In the genomic region with DNA sequence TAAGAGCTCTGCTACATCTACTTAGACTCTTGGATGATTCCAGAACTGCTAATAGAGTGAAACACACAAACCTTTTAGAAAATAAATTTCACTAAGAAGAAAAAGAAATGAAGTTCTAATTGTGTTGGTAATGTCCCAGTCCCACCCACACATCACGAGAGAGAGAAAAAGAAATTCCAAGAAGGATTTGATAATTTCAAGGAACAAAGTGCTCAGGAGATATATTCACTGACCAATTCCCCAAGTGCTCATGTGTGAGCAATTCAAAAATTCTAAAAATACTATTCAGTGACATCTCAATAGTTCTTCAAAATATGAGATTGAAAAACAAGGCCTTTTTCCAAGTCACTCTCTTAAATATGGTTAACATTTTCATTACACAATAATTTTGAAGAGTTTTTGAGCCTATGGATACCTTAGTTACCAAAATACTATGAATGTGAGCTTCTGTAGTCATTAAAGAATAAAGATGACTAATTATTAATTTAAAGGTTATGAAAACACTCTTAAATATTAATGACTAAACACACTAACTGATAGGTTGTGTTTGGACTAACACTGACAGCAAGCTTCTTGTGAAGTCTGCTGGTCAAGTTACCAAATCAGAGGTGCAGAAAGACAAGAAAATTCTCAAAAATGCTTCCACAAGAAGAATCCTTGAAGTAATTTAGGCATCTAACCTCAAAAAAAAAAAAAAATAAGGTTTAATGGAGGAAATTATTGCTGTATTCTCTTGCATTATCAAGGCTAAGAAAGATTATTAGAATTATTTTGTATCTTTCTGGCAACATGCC, we compare ENCODE assay signal across 16 cellular contexts.
DNase-seq lines count a peak whose midpoint lies in the region; ATAC-seq, FAIRE-seq and TF ChIP-seq lines count a peak whose summit lies in the region.
"Had no signal": no experiment of that assay in that cellular context is flagged by ENCODE, and none has a peak within 500 bp of the region (broad histone marks: within the 10 kb centered on the region; RNA-seq: fewer than 3 reads in every experiment).

No MANE protein-coding gene starts in this region.

- peak overlapping the region; percentile 19 for H3K27ac Mint-ChIP-seq in progenitor cell of endocrine pancreas

- intact Hi-C loops in endothelial cell of umbilical vein (cut with micrococcal nuclease), result loop anchor here (5.0 kb wide), 1 partner anchor 51 kb away; no protein-coding TSS in a partner anchor
- intact Hi-C loops in transverse colon (cut with DNase I; ENCODE audit: low total_unique reads), result no loop called here
- intact Hi-C loops in esophagus muscularis mucosa (cut with DNase I), result no loop called here
- intact Hi-C loops in testis (cut with DNase I; ENCODE audit: low total_unique reads), result no loop called here

- H3K27ac ChIP-seq in endothelial cell of umbilical vein (ENCODE audit: insufficient read depth, low read depth, low read length) (peak overlapping the region; percentile 79), transverse colon (peak overlapping the region in 2 of 4 donors; percentile 70 to 76), esophagus muscularis mucosa (replicated peaks in 1 of 4) (no peak overlapping the region), testis (no peak overlapping the region)
- H3K27ac ChIP-seq: C4-2B, SK-N-MC had no signal

- H3K4me1 ChIP-seq in endothelial cell of umbilical vein (ENCODE audit: control insufficient read depth, extremely low read depth, insufficient read depth, low read length), result peaks cover 24% of the 10 kb centered on the region
- peaks cover 3 to 24% (median 16%) of the 10 kb centered on the region in 4 donors for H3K4me1 ChIP-seq in transverse colon
- peaks cover 0 to 8% (median 7%) of the 10 kb centered on the region in 4 donors for H3K4me1 ChIP-seq in esophagus muscularis mucosa
- H3K4me1 ChIP-seq in testis, result peaks cover 11% of the 10 kb centered on the region
- H3K4me1 ChIP-seq: HAP-1 had no signal

- in situ Hi-C loops in transverse colon (cut with MboI; ENCODE audit: low pct_ligation_motif_present in 1 of 4, low pct_unique_long_range_greater_than_20kb in 1 of 4, low sequenced_read_pairs in 3 of 4), result no loop called here

- peak overlapping the region; percentile 21 for H3K9ac ChIP-seq in endothelial cell of umbilical vein (replicated peaks; ENCODE audit: extremely low read depth, insufficient read depth, low read length)

- H3K4me1 Mint-ChIP-seq in progenitor cell of endocrine pancreas (ENCODE audit: low read depth), result peaks cover 28% of the 10 kb centered on the region

- CTCF ChIA-PET in endothelial cell of umbilical vein (lab: Charles Lee), result interaction anchor here (0.7 to 3.5 kb wide), 9 partner anchors 13 to 152 kb away, joined by 3 to 20 read pairs (median 6); no protein-coding TSS in a partner anchor

- H3K27me3 ChIP-seq in endothelial cell of umbilical vein (ENCODE audit: control insufficient read depth in 2 of 2, insufficient read depth in 2 of 2, low read length in 2 of 2), result no peaks in the 10 kb centered on the region
- no peaks in the 10 kb centered on the region for H3K27me3 ChIP-seq in transverse colon
- H3K27me3 ChIP-seq in esophagus muscularis mucosa, result no peaks in the 10 kb centered on the region
- no peaks in the 10 kb centered on the region for H3K27me3 ChIP-seq in testis

- H3K4me3 ChIP-seq in endothelial cell of umbilical vein (replicated peaks in 1 of 3; ENCODE audit: insufficient read depth in 1 of 3, low read depth in 1 of 3, low read length in 3 of 3) (peak overlapping the region in 1 of 3 experiments; percentile 14), transverse colon (no peak overlapping the region), esophagus muscularis mucosa (no peak overlapping the region), testis (no peak overlapping the region)
- H3K4me3 ChIP-seq: HAP-1, SK-N-MC had no signal

- WGBS in transverse colon (ENCODE audit: low coverage in 1 of 2), 2 donors, result 40 to 90% methylated on average over 1 of the region's 1 CpG
- 45% methylated on average over 1 of the region's 1 CpG for WGBS in esophagus muscularis mucosa
- WGBS in testis, 2 donors, result 32 to 62% methylated on average over 1 of the region's 1 CpG

- no peaks in the 10 kb centered on the region for H3K27me3 Mint-ChIP-seq in progenitor cell of endocrine pancreas

- H3K4me3 Mint-ChIP-seq in progenitor cell of endocrine pancreas (ENCODE audit: low read depth), result no peak overlapping the region

- no peak for FAIRE-seq in endothelial cell of umbilical vein (lab: Jason Lieb, UNC)

- DNase-seq in OCI-M1 (lab: John Stamatoyannopoulos, UW) (peak; percentile 67), endothelial cell of umbilical vein (ENCODE audit: low read depth, low spot score) (no peak), progenitor cell of endocrine pancreas (ENCODE audit: low spot score, unreplicated experiment) (no peak), transverse colon (no peak), esophagus muscularis mucosa (ENCODE audit: extremely low spot score) (no peak), testis (no peak)
- DNase-seq: ACHN, AML-193, DMS 273 treated with DMSO at 0.1 percent for 48 hours, NCI-H1105, NCI-H1694 treated with DMSO at 0.1 percent for 48 hours, SHP77 had no signal

- dilution Hi-C loops in endothelial cell of umbilical vein (cut with MboI; ENCODE audit: extremely low pct_ligation_motif_present, low sequenced_read_pairs), result no loop called here

- TF ChIP-seq POLR2A in endothelial cell of umbilical vein (IDR thresholded peaks at IDR 0.05; ENCODE audit: low read depth, low read length) (no peak), transverse colon (IDR thresholded peaks at IDR 0.05) (no peak), esophagus muscularis mucosa (IDR thresholded peaks at IDR 0.05; ENCODE audit: low read depth) (no peak), testis (IDR thresholded peaks at IDR 0.05) (no peak)

- peaks cover 2% of the 10 kb centered on the region for H3K36me3 Mint-ChIP-seq in progenitor cell of endocrine pancreas (ENCODE audit: insufficient read depth)

- POLR2A ChIA-PET in endothelial cell of umbilical vein (lab: Charles Lee), result no interaction called here

- no peak for ATAC-seq in HG02798 (IDR thresholded peaks at IDR 0.05; ENCODE audit: poor library complexity, unreplicated experiment)

- H3K9me1 ChIP-seq in endothelial cell of umbilical vein (replicated peaks; ENCODE audit: control insufficient read depth, extremely low read depth, insufficient read depth, low read length), result no peaks in the 10 kb centered on the region

- no peaks in the 10 kb centered on the region for H4K20me1 ChIP-seq in endothelial cell of umbilical vein (replicated peaks; ENCODE audit: control insufficient read depth, extremely low read depth, insufficient read depth, low read length)

- peak overlapping the region; percentile 81 for H3K4me2 ChIP-seq in endothelial cell of umbilical vein (ENCODE audit: insufficient read depth, low read length)

- no peaks in the 10 kb centered on the region for H3K79me2 ChIP-seq in endothelial cell of umbilical vein (ENCODE audit: control insufficient read depth, insufficient read depth, low read length)

- BruUV-seq in endothelial cell of umbilical vein (replicated peaks; lab: Mats Ljungman, UMichigan), result no TSS peak

- TF ChIP-seq EP300 in transverse colon (IDR thresholded peaks at IDR 0.05; ENCODE audit: low read depth), result no peak
- TF ChIP-seq EP300 in esophagus muscularis mucosa (IDR thresholded peaks at IDR 0.05), result no peak

- H3K9me3 ChIP-seq in endothelial cell of umbilical vein (replicated peaks; ENCODE audit: control insufficient read depth, insufficient read depth, low read length), result no peaks in the 10 kb centered on the region
- no peaks in the 10 kb centered on the region for H3K9me3 ChIP-seq in transverse colon
- H3K9me3 ChIP-seq in esophagus muscularis mucosa, result no peaks in the 10 kb centered on the region
- no peaks in the 10 kb centered on the region for H3K9me3 ChIP-seq in testis
- H3K9me3 ChIP-seq: HAP-1 had no signal

- peaks cover 7% of the 10 kb centered on the region for H3K9me3 Mint-ChIP-seq in progenitor cell of endocrine pancreas (ENCODE audit: low read depth)

- TF ChIP-seq CTCF in endothelial cell of umbilical vein (IDR thresholded peaks at IDR 0.05; ENCODE audit: extremely low read depth in 1 of 2, insufficient read depth in 1 of 2, low read depth in 1 of 2, low read length in 2 of 2) (no peak), progenitor cell of endocrine pancreas (IDR thresholded peaks at IDR 0.05; ENCODE audit: unreplicated experiment) (no peak), transverse colon (IDR thresholded peaks at IDR 0.05) (no peak), esophagus muscularis mucosa (IDR thresholded peaks at IDR 0.05) (no peak), testis (IDR thresholded peaks at IDR 0.05) (no peak)

- H3K36me3 ChIP-seq in endothelial cell of umbilical vein (ENCODE audit: control insufficient read depth in 2 of 2, extremely low read depth in 1 of 2, insufficient read depth in 2 of 2, low read length in 2 of 2), result no peaks in the 10 kb centered on the region
- H3K36me3 ChIP-seq in transverse colon, result no peaks in the 10 kb centered on the region
- no peaks in the 10 kb centered on the region for H3K36me3 ChIP-seq in esophagus muscularis mucosa
- H3K36me3 ChIP-seq in testis (ENCODE audit: low read depth, missing control alignments), result no peaks in the 10 kb centered on the region
- H3K36me3 ChIP-seq: HAP-1 had no signal

- H2AFZ ChIP-seq in endothelial cell of umbilical vein (ENCODE audit: low read depth, low read length), result no peak overlapping the region

TF ChIP-seq in endothelial cell of umbilical vein, 7 proteins besides CTCF, POLR2A, EP300 and RAD21:
- no peak for TF ChIP-seq MYC (IDR thresholded peaks at IDR 0.05; ENCODE audit: low read depth, low read length)
- no peak for TF ChIP-seq GATA2 (IDR thresholded peaks at IDR 0.05; ENCODE audit: insufficient read depth, insufficient read length, low read depth, low read length)
- no peak for TF ChIP-seq EZH2 (IDR thresholded peaks at IDR 0.05; ENCODE audit: borderline replicate concordance, low read depth, low read length, severe bottlenecking)
- TF ChIP-seq POLR2AphosphoS5 (IDR thresholded peaks at IDR 0.05; ENCODE audit: insufficient read depth, low read depth, low read length), result no peak
- TF ChIP-seq JUN (IDR thresholded peaks at IDR 0.05; ENCODE audit: borderline replicate concordance, insufficient read depth, insufficient read length, low read depth), result no peak
- TF ChIP-seq, protein P1, sequence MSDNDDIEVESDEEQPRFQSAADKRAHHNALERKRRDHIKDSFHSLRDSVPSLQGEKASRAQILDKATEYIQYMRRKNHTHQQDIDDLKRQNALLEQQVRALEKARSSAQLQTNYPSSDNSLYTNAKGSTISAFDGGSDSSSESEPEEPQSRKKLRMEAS (IDR thresholded peaks at IDR 0.05; ENCODE audit: insufficient read depth, insufficient read length), result no peak
- TF ChIP-seq FOS (IDR thresholded peaks at IDR 0.05; ENCODE audit: borderline replicate concordance, insufficient read depth, low read length), result no peak
